Comparison of ENCODE assay signal across 8 cellular contexts in the genomic region with DNA sequence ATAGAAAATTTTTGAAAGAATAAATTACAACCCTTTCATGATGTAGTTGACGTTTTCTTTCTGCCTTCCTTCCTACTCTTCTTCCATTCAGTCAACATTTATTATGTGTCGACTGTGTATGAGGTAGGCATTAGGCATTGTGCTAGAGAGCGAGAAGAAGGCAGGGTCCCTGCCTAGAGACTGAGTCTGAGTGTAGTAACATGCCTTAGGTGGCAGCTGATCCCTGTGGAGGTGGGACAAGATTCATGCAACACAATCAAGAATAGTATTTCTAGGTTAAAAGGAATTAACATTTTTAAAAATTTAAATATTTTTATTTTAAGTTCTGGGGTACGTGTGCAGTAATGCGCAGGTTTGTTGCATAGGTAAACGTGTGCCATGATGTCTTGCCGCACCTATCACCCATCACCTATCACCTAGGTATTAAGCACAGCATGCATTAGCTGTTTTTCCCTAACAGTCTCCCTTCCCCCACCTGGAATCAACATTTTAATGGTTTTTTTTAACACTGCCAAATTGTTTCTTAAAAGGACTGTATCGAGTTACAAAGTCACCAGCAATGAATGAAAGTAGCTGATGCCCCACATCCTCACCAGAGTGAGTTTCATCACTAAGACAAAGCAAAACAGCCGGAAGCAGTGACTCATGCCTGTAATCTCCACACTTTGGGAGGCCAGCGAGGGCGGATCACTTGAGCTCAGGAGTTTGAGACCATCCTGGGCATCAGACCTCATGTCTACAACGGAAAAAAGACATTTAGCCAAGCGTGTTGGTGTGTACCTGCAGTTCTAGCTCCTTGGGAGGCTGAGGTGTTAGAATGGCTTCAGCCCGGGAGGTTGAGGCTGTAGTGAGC.
DNase-seq lines count a peak whose midpoint lies in the region; ATAC-seq and TF ChIP-seq lines count a peak whose summit lies in the region.

No MANE protein-coding gene starts in this region.

- H2AFZ ChIP-seq in PC-3 (ENCODE audit: low read length) = no peak overlapping the region

- peak overlapping the region; percentile 13 for H3K27ac Mint-ChIP-seq in chondrocyte (ENCODE audit: unreplicated experiment)

- POLR2A ChIA-PET in PC-3 (lab: Charles Lee; ENCODE audit: unreplicated experiment) = no interaction called here

- no peak overlapping the region for H3K27ac ChIP-seq in PC-3 (ENCODE audit: low read length)

- H3K36me3 ChIP-seq in PC-3 (ENCODE audit: low read depth, low read length) (no peaks in the 10 kb centered on the region), mucosa of descending colon (ENCODE audit: low read depth) (no peaks in the 10 kb centered on the region)

- H3K4me1 ChIP-seq in PC-3 (ENCODE audit: insufficient read depth, low read length) = peaks cover 6% of the 10 kb centered on the region
- H3K4me1 ChIP-seq in mucosa of descending colon (ENCODE audit: low read depth) = no peaks in the 10 kb centered on the region

- H3K9me3 Mint-ChIP-seq in chondrocyte (ENCODE audit: low read depth) = peaks cover 3% of the 10 kb centered on the region

- TF ChIP-seq CTCF in PC-3 (conservative IDR thresholded peaks at IDR 0.05; ENCODE audit: low read depth, low read length) = no peak
- TF ChIP-seq CTCF in chondrocyte (IDR thresholded peaks at IDR 0.05) = no peak
- TF ChIP-seq CTCF in mucosa of descending colon (IDR thresholded peaks at IDR 0.05) = no peak

- no peak overlapping the region for H3K9ac ChIP-seq in PC-3 (ENCODE audit: low read length)

- H3K36me3 Mint-ChIP-seq in chondrocyte (ENCODE audit: low read depth) = no peaks in the 10 kb centered on the region

- peaks cover 25% of the 10 kb centered on the region for H3K4me1 Mint-ChIP-seq in chondrocyte (ENCODE audit: low read depth)

- no peak overlapping the region for H3K4me2 ChIP-seq in PC-3 (ENCODE audit: low read length)

- H3K4me3 ChIP-seq in PC-3 (ENCODE audit: low read length) (no peak overlapping the region), mucosa of descending colon (no peak overlapping the region)

- H3K9me3 ChIP-seq in PC-3 (ENCODE audit: low read length) (no peaks in the 10 kb centered on the region), mucosa of descending colon (no peaks in the 10 kb centered on the region)

- CTCF ChIA-PET in PC-3 (lab: Charles Lee) = no interaction called here

- intact Hi-C loops in PC-3 (cut with micrococcal nuclease) (no loop called here), mucosa of descending colon (cut with DNase I, micrococcal nuclease) (no loop called here)

- H3K27me3 Mint-ChIP-seq in chondrocyte (ENCODE audit: low read depth) = no peaks in the 10 kb centered on the region

- BruUV-seq in PC-3 (replicated peaks; lab: Mats Ljungman, UMichigan) = no TSS peak

- H3K79me2 ChIP-seq in PC-3 (ENCODE audit: low read length) = peaks cover 33% of the 10 kb centered on the region; the same call in 1 of the 2 replicates

- no peaks in the 10 kb centered on the region for H4K20me1 ChIP-seq in PC-3 (ENCODE audit: low read length)

- no peaks in the 10 kb centered on the region for H3K9me2 ChIP-seq in PC-3 (replicated peaks; ENCODE audit: low read length)

- peak; percentile 64 for DNase-seq in stimulated activated naive CD4-positive, alpha-beta T cell treated with Interleukin-2 at 50 U/mL for 16 hours (lab: John Stamatoyannopoulos, UW)
- DNase-seq in stimulated activated naive CD4-positive, alpha-beta T cell (lab: John Stamatoyannopoulos, UW) = no peak
- DNase-seq in PC-3 = peak; percentile 64
- DNase-seq in chondrocyte (ENCODE audit: low spot score) = no peak
- no peak for DNase-seq in mucosa of descending colon
- DNase-seq in activated CD4-positive, CD25-positive, alpha-beta regulatory T cell (lab: John Stamatoyannopoulos, UW) = no peak

- no peaks in the 10 kb centered on the region for H3K27me3 ChIP-seq in PC-3 (ENCODE audit: low read length)

- no peaks in the 10 kb centered on the region for H3F3A ChIP-seq in PC-3 (ENCODE audit: low read length, unreplicated experiment)

- no peak overlapping the region for H3K4me3 Mint-ChIP-seq in chondrocyte (ENCODE audit: unreplicated experiment)

- ATAC-seq in PC-3 (peak; percentile 87), mucosa of descending colon (peak; percentile 18), HG03175 (IDR thresholded peaks at IDR 0.05; ENCODE audit: unreplicated experiment) (no peak), GM19324 (IDR thresholded peaks at IDR 0.05; ENCODE audit: low FRiP score, unreplicated experiment) (no peak)

Comparison
In these comparisons a context has a peak if more than half of its experiments do, and no peak if none do; other contexts are left out.
1. DNase-seq: peak in stimulated activated naive CD4-positive, alpha-beta T cell treated with Interleukin-2 at 50 U/mL for 16 hours (single experiment) and PC-3 (single experiment); none in stimulated activated naive CD4-positive, alpha-beta T cell (0 of 6), chondrocyte (single experiment), mucosa of descending colon (0 of 3) and activated CD4-positive, CD25-positive, alpha-beta regulatory T cell (0 of 4).
2. ATAC-seq: peak in PC-3 (single experiment) and mucosa of descending colon (single experiment); none in HG03175 (single experiment) and GM19324 (single experiment).